In genomic region chr15:39040861-39041260, GRCh38 we compare ENCODE assay signal across 12 cellular contexts.
DNase-seq lines count a peak whose midpoint lies in the region; ATAC-seq and TF ChIP-seq lines count a peak whose summit lies in the region.
"Had no signal": no experiment of that assay in that cellular context is flagged by ENCODE, and none has a peak within 500 bp of the region (broad histone marks: within the 10 kb centered on the region; RNA-seq: fewer than 3 reads in every experiment).

No MANE protein-coding gene starts in this region.

- H3K27ac ChIP-seq in dorsolateral prefrontal cortex = no peak overlapping the region
- H3K27ac ChIP-seq: BLaER1 treated with 17β-estradiol and CSF1 and Interleukin-3, amounts not matched to agents 10 nM and 100 nM; HL-60 had no signal

- intact Hi-C loops in mucosa of descending colon (cut with DNase I, micrococcal nuclease) (no loop called here), dorsolateral prefrontal cortex (cut with DNase I) (no loop called here)

- H3K4me3 ChIP-seq in mucosa of descending colon (no peak overlapping the region), dorsolateral prefrontal cortex (no peak overlapping the region)
- H3K4me3 ChIP-seq: BLaER1 treated with 17β-estradiol and CSF1 and Interleukin-3, amounts not matched to agents 10 nM and 100 nM; GM23338 had no signal

- ATAC-seq in mucosa of descending colon = peak; percentile 47
- ATAC-seq in HG02884 (IDR thresholded peaks at IDR 0.05; ENCODE audit: unreplicated experiment) = no peak
- ATAC-seq: CD8-positive, alpha-beta T cell; GM23338 had no signal

- no peaks in the 10 kb centered on the region for H3K4me1 ChIP-seq in mucosa of descending colon (ENCODE audit: low read depth)
- H3K4me1 ChIP-seq: BLaER1 treated with 17β-estradiol and CSF1 and Interleukin-3, amounts not matched to agents 10 nM and 100 nM had no signal

- peaks cover 0 to 11% (median 0%) of the 10 kb centered on the region in 45 donors for H3K27me3 ChIP-seq in dorsolateral prefrontal cortex
- H3K27me3 ChIP-seq: BLaER1 treated with 17β-estradiol and CSF1 and Interleukin-3, amounts not matched to agents 10 nM and 100 nM had no signal

- no peaks in the 10 kb centered on the region for H3K9me3 ChIP-seq in mucosa of descending colon
- H3K9me3 ChIP-seq: BLaER1 treated with 17β-estradiol and CSF1 and Interleukin-3, amounts not matched to agents 10 nM and 100 nM had no signal

- H3K36me3 ChIP-seq in mucosa of descending colon (ENCODE audit: low read depth) = no peaks in the 10 kb centered on the region
- H3K36me3 ChIP-seq: BLaER1 treated with 17β-estradiol and CSF1 and Interleukin-3, amounts not matched to agents 10 nM and 100 nM had no signal

- DNase-seq in NCI-H510A treated with DMSO at 0.1 percent for 48 hours (lab: John Stamatoyannopoulos, UW) (peak; percentile 50), NCI-H510A (lab: John Stamatoyannopoulos, UW) (no peak), NCI-H345 treated with DMSO at 0.1 percent for 48 hours (lab: John Stamatoyannopoulos, UW; ENCODE audit: unreplicated experiment) (peak; percentile 26), mucosa of descending colon (no peak), dorsolateral prefrontal cortex (no peak)
- DNase-seq: Calu3; CD8-positive, alpha-beta T cell; HCEC 1CT had no signal

- no peak for TF ChIP-seq CTCF in mucosa of descending colon (IDR thresholded peaks at IDR 0.05)
- no peak for TF ChIP-seq CTCF in dorsolateral prefrontal cortex (IDR thresholded peaks at IDR 0.05 in 54 of 56, conservative IDR thresholded peaks at IDR 0.05 in 2 of 56; ENCODE audit: low read depth in 1 of 56, partially characterized antibody in 56 of 56)

Comparison
In these comparisons a context has a peak if more than half of its experiments do, and no peak if none do; other contexts are left out.
1. DNase-seq: peak in NCI-H510A treated with DMSO at 0.1 percent for 48 hours (single experiment) and NCI-H345 treated with DMSO at 0.1 percent for 48 hours (single experiment); none in NCI-H510A (single experiment), mucosa of descending colon (0 of 3) and dorsolateral prefrontal cortex (0 of 10).